9 cellular contexts compared by ENCODE assay signal in genomic region chr5:42994285-42995151, GRCh38. TPM values are rescaled to one million over a fixed set of nuclear protein-coding genes. Genes with fewer than 3 reads are reported as not detected.
A peak's percentile ranks its signal among the peaks of the same experiment; 100 is the strongest.
DNase-seq lines count a peak whose midpoint lies in the region; ATAC-seq, FAIRE-seq and TF ChIP-seq lines count a peak whose summit lies in the region.
"Had no signal": no experiment of that assay in that cellular context is flagged by ENCODE, and none has a peak within 500 bp of the region (broad histone marks: within the 10 kb centered on the region; RNA-seq: fewer than 3 reads in every experiment).

No MANE protein-coding gene starts in this region.

- peak; percentile 26 to 61 (median 56) for TF ChIP-seq CTCF in pancreas (IDR thresholded peaks at IDR 0.05)
- TF ChIP-seq CTCF in thyroid gland (IDR thresholded peaks at IDR 0.05) = peak; percentile 49 to 77 (median 68)

- no peaks in the 10 kb centered on the region for H3K9me3 ChIP-seq in pancreas
- no peaks in the 10 kb centered on the region for H3K9me3 ChIP-seq in thyroid gland

- H3K27me3 ChIP-seq in pancreas = peaks cover 6 to 83% (median 31%) of the 10 kb centered on the region in 4 donors
- H3K27me3 ChIP-seq in thyroid gland = peaks cover 74% of the 10 kb centered on the region

- FAIRE-seq in pancreas (lab: Jason Lieb, UNC) = no peak
- FAIRE-seq: TTC549 had no signal

- H3K4me3 ChIP-seq in pancreas = peak overlapping the region in 1 of 4 donors; percentile 50
- H3K4me3 ChIP-seq in thyroid gland (replicated peaks in 1 of 3) = peak overlapping the region in 1 of 3 donors; percentile 23

- H3K27ac ChIP-seq in pancreas (peak overlapping the region in 3 of 4 donors; percentile 44 to 88 (median 82)), thyroid gland (peak overlapping the region; percentile 26 to 78 (median 76))

- DNase-seq in Ammon's horn (ENCODE audit: low spot score) = peak; percentile 86
- peak; percentile 92 for DNase-seq in SHP77 treated with DMSO at 0.1 percent for 48 hours (lab: John Stamatoyannopoulos, UW)
- DNase-seq in activated gamma-delta T cell treated with anti-CD3 and anti-CD28 coated beads, Interleukin-2, amount 50 U/mL, for 16 hours (ENCODE audit: low read depth) = peak; percentile 76
- DNase-seq in glomerular visceral epithelial cell (ENCODE audit: extremely low spot score) = peak; percentile 95
- peak in 5 of 6 donors; percentile 35 to 77 (median 69) for DNase-seq in pancreas
- peak; percentile 67 to 73 for DNase-seq in thyroid gland

- 8 to 9% methylated on average over 47 of the region's 47 CpGs for WGBS in pancreas, 2 donors
- WGBS in thyroid gland, 2 donors = 5 to 7% methylated on average over 47 of the region's 47 CpGs

- intact Hi-C loops in pancreas (cut with DNase I) = no loop called here
- intact Hi-C loops in thyroid gland (cut with DNase I) = loop anchor here (5.0 kb wide), 2 partner anchors 42 to 43 kb away; no protein-coding TSS in a partner anchor

- ATAC-seq in GM19035 (IDR thresholded peaks at IDR 0.05; ENCODE audit: unreplicated experiment) = peak; percentile 59
- peak; percentile 56 for ATAC-seq in HG03378 (IDR thresholded peaks at IDR 0.05; ENCODE audit: unreplicated experiment)
- peak in 3 of 4 donors; percentile 80 to 83 (median 81) for ATAC-seq in pancreas

- TF ChIP-seq POLR2A in thyroid gland (IDR thresholded peaks at IDR 0.05) = no peak

- H3K4me1 ChIP-seq in pancreas (no peaks in the 10 kb centered on the region), thyroid gland (peaks cover 12 to 18% of the 10 kb centered on the region in 2 donors)

- H3K36me3 ChIP-seq in pancreas (no peaks in the 10 kb centered on the region), thyroid gland (no peaks in the 10 kb centered on the region)

RNA-seq across cellular contexts. Expression of gene ANXA2R, which starts 45.6 kb away (rescaled TPM):
- total RNA-seq in pancreas (under 1 TPM; 0.32 to 0.90 (median 0.47) TPM), thyroid gland (1 to 10 TPM; 1.2 to 6.3 (median 4.0) TPM)
- polyA plus RNA-seq in pancreas = 1 to 10 TPM in 1 of 2 donors, under 1 TPM in 1; 0.87 to 1.9 TPM
